In genomic region chr6:7169296-7169721, GRCh38 we compare ENCODE assay signal across 13 cellular contexts.
DNase-seq lines count a peak whose midpoint lies in the region; ATAC-seq, FAIRE-seq and TF ChIP-seq lines count a peak whose summit lies in the region.
"Had no signal": no experiment of that assay in that cellular context is flagged by ENCODE, and none has a peak within 500 bp of the region (broad histone marks: within the 10 kb centered on the region; RNA-seq: fewer than 3 reads in every experiment).

No MANE protein-coding gene starts in this region.

- POLR2A ChIA-PET in activated CD8-positive, alpha-beta T cell treated with anti-CD3 and anti-CD28 coated beads, Interleukin-2, amount 10 ng/mL, durations not matched to agents 7 days and 5 days (lab: Charles Lee): no interaction called here

- H3K4me1 ChIP-seq in cardiac muscle cell (ENCODE audit: low read depth) (peaks cover 51% of the 10 kb centered on the region), pancreas (peaks cover 13 to 60% (median 36%) of the 10 kb centered on the region in 3 donors)

- no peak overlapping the region for H3K4me3 Mint-ChIP-seq in T-helper 17 cell
- H3K4me3 Mint-ChIP-seq in activated CD8-positive, alpha-beta T cell treated with anti-CD3 and anti-CD28 coated beads, Interleukin-2, amount 10 ng/mL, durations not matched to agents 7 days and 5 days: no peak overlapping the region
- H3K4me3 Mint-ChIP-seq: activated CD8-positive, alpha-beta T cell treated with anti-CD3 and anti-CD28 coated beads for 36 hours had no signal

- H3K27me3 ChIP-seq in cardiac muscle cell: no peaks in the 10 kb centered on the region
- no peaks in the 10 kb centered on the region for H3K27me3 ChIP-seq in pancreas

- CTCF ChIA-PET in activated CD8-positive, alpha-beta T cell treated with anti-CD3 and anti-CD28 coated beads, Interleukin-2, amount 10 ng/mL, durations not matched to agents 7 days and 5 days (lab: Charles Lee): interaction anchor here (1.5 kb wide), 1 partner anchor 11 kb away, joined by 3 read pairs; no protein-coding TSS in a partner anchor

- H3K9me3 ChIP-seq in T-helper 17 cell (ENCODE audit: control insufficient read depth, low read length, poor library complexity, severe bottlenecking) (no peaks in the 10 kb centered on the region), cardiac muscle cell (ENCODE audit: low read depth) (no peaks in the 10 kb centered on the region), pancreas (no peaks in the 10 kb centered on the region)

- peak overlapping the region; percentile 29 for H3K27ac Mint-ChIP-seq in T-helper 17 cell
- no peak overlapping the region for H3K27ac Mint-ChIP-seq in activated CD8-positive, alpha-beta T cell treated with anti-CD3 and anti-CD28 coated beads, Interleukin-2, amount 10 ng/mL, durations not matched to agents 7 days and 5 days
- H3K27ac Mint-ChIP-seq: activated CD8-positive, alpha-beta T cell treated with anti-CD3 and anti-CD28 coated beads for 36 hours had no signal

- no peaks in the 10 kb centered on the region for H3K9me3 Mint-ChIP-seq in activated CD8-positive, alpha-beta T cell treated with anti-CD3 and anti-CD28 coated beads, Interleukin-2, amount 10 ng/mL, durations not matched to agents 7 days and 5 days (ENCODE audit: insufficient read depth)
- H3K9me3 Mint-ChIP-seq: activated CD8-positive, alpha-beta T cell treated with anti-CD3 and anti-CD28 coated beads for 36 hours; naive thymus-derived CD4-positive, alpha-beta T cell had no signal

- ATAC-seq in T-helper 17 cell (no peak), pancreas (peak in 3 of 4 donors; percentile 13 to 53 (median 29)), GM18505 (IDR thresholded peaks at IDR 0.05; ENCODE audit: unreplicated experiment) (no peak)
- ATAC-seq in activated CD8-positive, alpha-beta T cell treated with anti-CD3 and anti-CD28 coated beads, Interleukin-2, amount 10 ng/mL, durations not matched to agents 7 days and 5 days: no peak
- ATAC-seq: activated CD8-positive, alpha-beta T cell treated with anti-CD3 and anti-CD28 coated beads for 36 hours; naive thymus-derived CD4-positive, alpha-beta T cell had no signal

- H3K27ac ChIP-seq in cardiac muscle cell (peak overlapping the region; percentile 0), pancreas (peak overlapping the region; percentile 1 to 51 (median 34))

- no peaks in the 10 kb centered on the region for H3K36me3 ChIP-seq in cardiac muscle cell
- no peaks in the 10 kb centered on the region for H3K36me3 ChIP-seq in pancreas

- H3K36me3 Mint-ChIP-seq in T-helper 17 cell (ENCODE audit: low read depth): no peaks in the 10 kb centered on the region
- H3K36me3 Mint-ChIP-seq in activated CD8-positive, alpha-beta T cell treated with anti-CD3 and anti-CD28 coated beads, Interleukin-2, amount 10 ng/mL, durations not matched to agents 7 days and 5 days (ENCODE audit: low read depth): peaks cover 4% of the 10 kb centered on the region

- TF ChIP-seq CTCF in AG10803 (conservative IDR thresholded peaks at IDR 0.05; ENCODE audit: low read length) (no peak), cardiac muscle cell (IDR thresholded peaks at IDR 0.05; ENCODE audit: low read depth, low read length) (no peak), pancreas (IDR thresholded peaks at IDR 0.05) (no peak)

- H3K4me3 ChIP-seq in AG10803 (ENCODE audit: low read length) (no peak overlapping the region), cardiac muscle cell (no peak overlapping the region), pancreas (no peak overlapping the region)

- FAIRE-seq in pancreas (lab: Jason Lieb, UNC): no peak
- FAIRE-seq: urothelium cell line had no signal

- peak; percentile 68 for DNase-seq in AG10803 (ENCODE audit: low read depth)
- DNase-seq in T-helper 17 cell: no peak
- DNase-seq in cardiac muscle cell (ENCODE audit: low read depth in 1 of 2, low spot score in 1 of 2): peak in 1 of 2 donors; percentile 59
- DNase-seq in pancreas: peak in 1 of 6 donors; percentile 38
- DNase-seq in HuH-7.5 (ENCODE audit: low spot score): no peak
- DNase-seq in activated CD8-positive, alpha-beta T cell treated with anti-CD3 and anti-CD28 coated beads, Interleukin-2, amount 10 ng/mL, durations not matched to agents 7 days and 5 days: no peak
- no peak for DNase-seq in CD1c-positive myeloid dendritic cell (ENCODE audit: extremely low spot score)
- DNase-seq: activated CD8-positive, alpha-beta T cell treated with anti-CD3 and anti-CD28 coated beads for 36 hours; naive thymus-derived CD4-positive, alpha-beta T cell; NCI-H510A; stimulated activated CD4-positive, alpha-beta T cell treated with anti-CD3 and anti-CD28 coated beads, Interleukin-4, amount 100 ng/mL, for 24 hours had no signal

- 16 to 19% methylated on average over 3 of the region's 3 CpGs for WGBS in pancreas, 2 donors

- intact Hi-C loops in pancreas (cut with DNase I): no loop called here

- H3K4me1 Mint-ChIP-seq in T-helper 17 cell: peaks cover 32% of the 10 kb centered on the region
- H3K4me1 Mint-ChIP-seq in activated CD8-positive, alpha-beta T cell treated with anti-CD3 and anti-CD28 coated beads, Interleukin-2, amount 10 ng/mL, durations not matched to agents 7 days and 5 days (ENCODE audit: low read depth): peaks cover 10% of the 10 kb centered on the region

- no peak for TF ChIP-seq POLR2A in GM18505 (IDR thresholded peaks at IDR 0.05; ENCODE audit: borderline replicate concordance, extremely low read depth, insufficient read depth, insufficient read length)

- H3K27me3 Mint-ChIP-seq in T-helper 17 cell: no peaks in the 10 kb centered on the region
- no peaks in the 10 kb centered on the region for H3K27me3 Mint-ChIP-seq in activated CD8-positive, alpha-beta T cell treated with anti-CD3 and anti-CD28 coated beads, Interleukin-2, amount 10 ng/mL, durations not matched to agents 7 days and 5 days (ENCODE audit: low read depth)
- H3K27me3 Mint-ChIP-seq: activated CD8-positive, alpha-beta T cell treated with anti-CD3 and anti-CD28 coated beads for 36 hours; naive thymus-derived CD4-positive, alpha-beta T cell had no signal

Comparison
In these comparisons a context has a peak if more than half of its experiments do, and no peak if none do; other contexts are left out.
1. ATAC-seq: peak in pancreas (3 of 4); none in T-helper 17 cell (single experiment), GM18505 (single experiment) and activated CD8-positive, alpha-beta T cell treated with anti-CD3 and anti-CD28 coated beads, Interleukin-2, amount 10 ng/mL, durations not matched to agents 7 days and 5 days (single experiment).